ENCODE assay signal across 1 cellular context in genomic region chr10:101834341-101834740, GRCh38.
TF ChIP-seq lines count a peak whose summit lies in the region.

No MANE protein-coding gene starts in this region.

TF ChIP-seq in SK-N-SH, 30 proteins besides CTCF, POLR2A, EP300 and RAD21 (continued from another document):
- TF ChIP-seq, protein P1, sequence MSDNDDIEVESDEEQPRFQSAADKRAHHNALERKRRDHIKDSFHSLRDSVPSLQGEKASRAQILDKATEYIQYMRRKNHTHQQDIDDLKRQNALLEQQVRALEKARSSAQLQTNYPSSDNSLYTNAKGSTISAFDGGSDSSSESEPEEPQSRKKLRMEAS (IDR thresholded peaks at IDR 0.05; ENCODE audit: low read depth), result no peak
- TF ChIP-seq GABPA (IDR thresholded peaks at IDR 0.05; ENCODE audit: low read depth) (no peak), TEAD4 (IDR thresholded peaks at IDR 0.05; ENCODE audit: borderline replicate concordance, insufficient read depth) (no peak), RXRA (IDR thresholded peaks at IDR 0.05; ENCODE audit: borderline replicate concordance, low read depth) (no peak), YY1 (IDR thresholded peaks at IDR 0.05; ENCODE audit: low read depth) (no peak), ELF1 (IDR thresholded peaks at IDR 0.05) (no peak), TCF12 (IDR thresholded peaks at IDR 0.05) (no peak), NFIC (IDR thresholded peaks at IDR 0.05; ENCODE audit: borderline replicate concordance) (no peak)
- TF ChIP-seq, protein P2, sequence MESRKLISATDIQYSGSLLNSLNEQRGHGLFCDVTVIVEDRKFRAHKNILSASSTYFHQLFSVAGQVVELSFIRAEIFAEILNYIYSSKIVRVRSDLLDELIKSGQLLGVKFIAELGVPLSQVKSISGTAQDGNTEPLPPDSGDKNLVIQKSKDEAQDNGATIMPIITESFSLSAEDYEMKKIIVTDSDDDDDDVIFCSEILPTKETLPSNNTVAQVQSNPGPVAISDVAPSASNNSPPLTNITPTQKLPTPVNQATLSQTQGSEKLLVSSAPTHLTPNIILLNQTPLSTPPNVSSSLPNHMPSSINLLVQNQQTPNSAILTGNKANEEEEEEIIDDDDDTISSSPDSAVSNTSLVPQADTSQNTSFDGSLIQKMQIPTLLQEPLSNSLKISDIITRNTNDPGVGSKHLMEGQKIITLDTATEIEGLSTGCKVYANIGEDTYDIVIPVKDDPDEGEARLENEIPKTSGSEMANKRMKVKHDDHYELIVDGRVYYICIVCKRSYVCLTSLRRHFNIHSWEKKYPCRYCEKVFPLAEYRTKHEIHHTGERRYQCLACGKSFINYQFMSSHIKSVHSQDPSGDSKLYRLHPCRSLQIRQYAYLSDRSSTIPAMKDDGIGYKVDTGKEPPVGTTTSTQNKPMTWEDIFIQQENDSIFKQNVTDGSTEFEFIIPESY (IDR thresholded peaks at IDR 0.05; ENCODE audit: borderline replicate concordance, low read depth), result no peak
- TF ChIP-seq, protein P3, sequence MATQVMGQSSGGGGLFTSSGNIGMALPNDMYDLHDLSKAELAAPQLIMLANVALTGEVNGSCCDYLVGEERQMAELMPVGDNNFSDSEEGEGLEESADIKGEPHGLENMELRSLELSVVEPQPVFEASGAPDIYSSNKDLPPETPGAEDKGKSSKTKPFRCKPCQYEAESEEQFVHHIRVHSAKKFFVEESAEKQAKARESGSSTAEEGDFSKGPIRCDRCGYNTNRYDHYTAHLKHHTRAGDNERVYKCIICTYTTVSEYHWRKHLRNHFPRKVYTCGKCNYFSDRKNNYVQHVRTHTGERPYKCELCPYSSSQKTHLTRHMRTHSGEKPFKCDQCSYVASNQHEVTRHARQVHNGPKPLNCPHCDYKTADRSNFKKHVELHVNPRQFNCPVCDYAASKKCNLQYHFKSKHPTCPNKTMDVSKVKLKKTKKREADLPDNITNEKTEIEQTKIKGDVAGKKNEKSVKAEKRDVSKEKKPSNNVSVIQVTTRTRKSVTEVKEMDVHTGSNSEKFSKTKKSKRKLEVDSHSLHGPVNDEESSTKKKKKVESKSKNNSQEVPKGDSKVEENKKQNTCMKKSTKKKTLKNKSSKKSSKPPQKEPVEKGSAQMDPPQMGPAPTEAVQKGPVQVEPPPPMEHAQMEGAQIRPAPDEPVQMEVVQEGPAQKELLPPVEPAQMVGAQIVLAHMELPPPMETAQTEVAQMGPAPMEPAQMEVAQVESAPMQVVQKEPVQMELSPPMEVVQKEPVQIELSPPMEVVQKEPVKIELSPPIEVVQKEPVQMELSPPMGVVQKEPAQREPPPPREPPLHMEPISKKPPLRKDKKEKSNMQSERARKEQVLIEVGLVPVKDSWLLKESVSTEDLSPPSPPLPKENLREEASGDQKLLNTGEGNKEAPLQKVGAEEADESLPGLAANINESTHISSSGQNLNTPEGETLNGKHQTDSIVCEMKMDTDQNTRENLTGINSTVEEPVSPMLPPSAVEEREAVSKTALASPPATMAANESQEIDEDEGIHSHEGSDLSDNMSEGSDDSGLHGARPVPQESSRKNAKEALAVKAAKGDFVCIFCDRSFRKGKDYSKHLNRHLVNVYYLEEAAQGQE (IDR thresholded peaks at IDR 0.05; ENCODE audit: low read depth, low read length), result no peak
